In genomic region chr7:116864084-116864483, GRCh38 we compare ENCODE assay signal across 8 cellular contexts. TPM values are rescaled to one million over a fixed set of nuclear protein-coding genes. Genes with fewer than 3 reads are reported as not detected.
DNase-seq lines count a peak whose midpoint lies in the region; ATAC-seq and TF ChIP-seq lines count a peak whose summit lies in the region.

No MANE protein-coding gene starts in this region.

- H4K20me1 ChIP-seq in GM23338 (replicated peaks; ENCODE audit: insufficient read depth): peaks cover 27% of the 10 kb centered on the region
- peaks cover 10% of the 10 kb centered on the region; the same call in 1 of the 2 replicates for H4K20me1 ChIP-seq in SU-DHL-6 (ENCODE audit: low read depth, low read length)

- ATAC-seq in GM23338 (no peak), GM19324 (IDR thresholded peaks at IDR 0.05; ENCODE audit: low FRiP score, unreplicated experiment) (no peak)

- TF ChIP-seq CTCF in GM23338 (conservative IDR thresholded peaks at IDR 0.05; ENCODE audit: low read depth in 2 of 2) (no peak), SU-DHL-6 (IDR thresholded peaks at IDR 0.05; ENCODE audit: insufficient read depth, low read length, poor library complexity, severe bottlenecking) (no peak), fibroblast of the aortic adventitia (IDR thresholded peaks at IDR 0.05; ENCODE audit: insufficient read depth, low read length) (no peak)

- H3K27ac ChIP-seq in GM23338 (ENCODE audit: low read depth): no peak overlapping the region
- H3K27ac ChIP-seq in SU-DHL-6 (ENCODE audit: low read depth, low read length): no peak overlapping the region

- H3K36me3 ChIP-seq in GM23338 (ENCODE audit: insufficient read depth): no peaks in the 10 kb centered on the region
- H3K36me3 ChIP-seq in SU-DHL-6 (ENCODE audit: low read length): no peaks in the 10 kb centered on the region

- H3K9me3 Mint-ChIP-seq in GM23338: no peaks in the 10 kb centered on the region

- no peaks in the 10 kb centered on the region for H3K9me3 ChIP-seq in SU-DHL-6 (ENCODE audit: insufficient read depth, low read length)

- H3K27ac Mint-ChIP-seq in GM23338: no peak overlapping the region

- H3K9me2 ChIP-seq in GM23338 (ENCODE audit: insufficient read depth) (no peaks in the 10 kb centered on the region), SU-DHL-6 (replicated peaks; ENCODE audit: insufficient read depth, low read length) (no peaks in the 10 kb centered on the region)

- H3K36me3 Mint-ChIP-seq in GM23338 (ENCODE audit: low read depth): no peaks in the 10 kb centered on the region

- peak overlapping the region; percentile 91 for H3K4me2 ChIP-seq in GM23338
- H3K4me2 ChIP-seq in SU-DHL-6 (ENCODE audit: low read depth, low read length, poor library complexity, severe bottlenecking): peak overlapping the region; percentile 87

- H3K27me3 ChIP-seq in GM23338 (ENCODE audit: insufficient read depth): no peaks in the 10 kb centered on the region
- H3K27me3 ChIP-seq in SU-DHL-6 (ENCODE audit: low read length): no peaks in the 10 kb centered on the region

- peak overlapping the region; percentile 67 for H3K9ac ChIP-seq in SU-DHL-6 (ENCODE audit: low read length)

- H3K79me2 ChIP-seq in GM23338 (replicated peaks; ENCODE audit: insufficient read depth) (peaks cover 62% of the 10 kb centered on the region), SU-DHL-6 (ENCODE audit: insufficient read depth, low read length) (peaks cover 67% of the 10 kb centered on the region)

- H3K4me1 ChIP-seq in GM23338 (ENCODE audit: insufficient read depth): peaks cover 10% of the 10 kb centered on the region

- no peaks in the 10 kb centered on the region for H3F3A ChIP-seq in GM23338 (replicated peaks; ENCODE audit: low read depth)
- no peaks in the 10 kb centered on the region for H3F3A ChIP-seq in SU-DHL-6 (ENCODE audit: insufficient read depth)

- H3K4me3 ChIP-seq in GM23338: peak overlapping the region; percentile 70
- peak overlapping the region; percentile 89 for H3K4me3 ChIP-seq in SU-DHL-6 (ENCODE audit: insufficient read depth, low read length, poor library complexity, severe bottlenecking)
- peak overlapping the region; percentile 85 for H3K4me3 ChIP-seq in fibroblast of the aortic adventitia (ENCODE audit: low read depth, low read length)
- peak overlapping the region; percentile 92 for H3K4me3 ChIP-seq in skeletal muscle cell (ENCODE audit: low read depth, low read length)

- DNase-seq in GM23338 (ENCODE audit: low spot score): no peak
- no peak for DNase-seq in fibroblast of the aortic adventitia (ENCODE audit: low read depth)
- DNase-seq in skeletal muscle cell (ENCODE audit: low read depth): no peak
- no peak for DNase-seq in NCI-H2081 (lab: John Stamatoyannopoulos, UW)
- DNase-seq in NCI-H526 treated with DMSO at 0.1 percent for 48 hours (lab: John Stamatoyannopoulos, UW): no peak
- DNase-seq in NCI-H226: no peak

- H3K4me1 Mint-ChIP-seq in GM23338: peaks cover 22% of the 10 kb centered on the region

- no peak overlapping the region for H2AFZ ChIP-seq in GM23338
- no peak overlapping the region for H2AFZ ChIP-seq in SU-DHL-6 (ENCODE audit: low read depth, low read length, severe bottlenecking)

- peak overlapping the region; percentile 96 for H3K4me3 Mint-ChIP-seq in GM23338

- H3K27me3 Mint-ChIP-seq in GM23338 (ENCODE audit: insufficient read depth, low read depth, poor library complexity): peaks cover 8% of the 10 kb centered on the region

TF ChIP-seq in GM23338, 12 proteins besides CTCF, POLR2A, EP300 and RAD21 (continues in another document):
- TF ChIP-seq JUNB (IDR thresholded peaks at IDR 0.05; ENCODE audit: unreplicated experiment) (no peak), POLR2AphosphoS5 (IDR thresholded peaks at IDR 0.05; ENCODE audit: low read depth) (no peak), ZNF114 (CRISPR knock-in tag; IDR thresholded peaks at IDR 0.05) (no peak), EZH2phosphoT487 (IDR thresholded peaks at IDR 0.05; ENCODE audit: unreplicated experiment) (no peak), ZNF331 (CRISPR knock-in tag; IDR thresholded peaks at IDR 0.05; ENCODE audit: low read depth) (no peak), EZH2 (IDR thresholded peaks at IDR 0.05; ENCODE audit: low read depth, unreplicated experiment) (no peak), NANOG (IDR thresholded peaks at IDR 0.05; ENCODE audit: borderline replicate concordance) (no peak), STAT1 (IDR thresholded peaks at IDR 0.05; ENCODE audit: unreplicated experiment) (no peak), CREB1 (CRISPR knock-in tag; IDR thresholded peaks at IDR 0.05; ENCODE audit: low read depth) (no peak)
- TF ChIP-seq, protein P1, sequence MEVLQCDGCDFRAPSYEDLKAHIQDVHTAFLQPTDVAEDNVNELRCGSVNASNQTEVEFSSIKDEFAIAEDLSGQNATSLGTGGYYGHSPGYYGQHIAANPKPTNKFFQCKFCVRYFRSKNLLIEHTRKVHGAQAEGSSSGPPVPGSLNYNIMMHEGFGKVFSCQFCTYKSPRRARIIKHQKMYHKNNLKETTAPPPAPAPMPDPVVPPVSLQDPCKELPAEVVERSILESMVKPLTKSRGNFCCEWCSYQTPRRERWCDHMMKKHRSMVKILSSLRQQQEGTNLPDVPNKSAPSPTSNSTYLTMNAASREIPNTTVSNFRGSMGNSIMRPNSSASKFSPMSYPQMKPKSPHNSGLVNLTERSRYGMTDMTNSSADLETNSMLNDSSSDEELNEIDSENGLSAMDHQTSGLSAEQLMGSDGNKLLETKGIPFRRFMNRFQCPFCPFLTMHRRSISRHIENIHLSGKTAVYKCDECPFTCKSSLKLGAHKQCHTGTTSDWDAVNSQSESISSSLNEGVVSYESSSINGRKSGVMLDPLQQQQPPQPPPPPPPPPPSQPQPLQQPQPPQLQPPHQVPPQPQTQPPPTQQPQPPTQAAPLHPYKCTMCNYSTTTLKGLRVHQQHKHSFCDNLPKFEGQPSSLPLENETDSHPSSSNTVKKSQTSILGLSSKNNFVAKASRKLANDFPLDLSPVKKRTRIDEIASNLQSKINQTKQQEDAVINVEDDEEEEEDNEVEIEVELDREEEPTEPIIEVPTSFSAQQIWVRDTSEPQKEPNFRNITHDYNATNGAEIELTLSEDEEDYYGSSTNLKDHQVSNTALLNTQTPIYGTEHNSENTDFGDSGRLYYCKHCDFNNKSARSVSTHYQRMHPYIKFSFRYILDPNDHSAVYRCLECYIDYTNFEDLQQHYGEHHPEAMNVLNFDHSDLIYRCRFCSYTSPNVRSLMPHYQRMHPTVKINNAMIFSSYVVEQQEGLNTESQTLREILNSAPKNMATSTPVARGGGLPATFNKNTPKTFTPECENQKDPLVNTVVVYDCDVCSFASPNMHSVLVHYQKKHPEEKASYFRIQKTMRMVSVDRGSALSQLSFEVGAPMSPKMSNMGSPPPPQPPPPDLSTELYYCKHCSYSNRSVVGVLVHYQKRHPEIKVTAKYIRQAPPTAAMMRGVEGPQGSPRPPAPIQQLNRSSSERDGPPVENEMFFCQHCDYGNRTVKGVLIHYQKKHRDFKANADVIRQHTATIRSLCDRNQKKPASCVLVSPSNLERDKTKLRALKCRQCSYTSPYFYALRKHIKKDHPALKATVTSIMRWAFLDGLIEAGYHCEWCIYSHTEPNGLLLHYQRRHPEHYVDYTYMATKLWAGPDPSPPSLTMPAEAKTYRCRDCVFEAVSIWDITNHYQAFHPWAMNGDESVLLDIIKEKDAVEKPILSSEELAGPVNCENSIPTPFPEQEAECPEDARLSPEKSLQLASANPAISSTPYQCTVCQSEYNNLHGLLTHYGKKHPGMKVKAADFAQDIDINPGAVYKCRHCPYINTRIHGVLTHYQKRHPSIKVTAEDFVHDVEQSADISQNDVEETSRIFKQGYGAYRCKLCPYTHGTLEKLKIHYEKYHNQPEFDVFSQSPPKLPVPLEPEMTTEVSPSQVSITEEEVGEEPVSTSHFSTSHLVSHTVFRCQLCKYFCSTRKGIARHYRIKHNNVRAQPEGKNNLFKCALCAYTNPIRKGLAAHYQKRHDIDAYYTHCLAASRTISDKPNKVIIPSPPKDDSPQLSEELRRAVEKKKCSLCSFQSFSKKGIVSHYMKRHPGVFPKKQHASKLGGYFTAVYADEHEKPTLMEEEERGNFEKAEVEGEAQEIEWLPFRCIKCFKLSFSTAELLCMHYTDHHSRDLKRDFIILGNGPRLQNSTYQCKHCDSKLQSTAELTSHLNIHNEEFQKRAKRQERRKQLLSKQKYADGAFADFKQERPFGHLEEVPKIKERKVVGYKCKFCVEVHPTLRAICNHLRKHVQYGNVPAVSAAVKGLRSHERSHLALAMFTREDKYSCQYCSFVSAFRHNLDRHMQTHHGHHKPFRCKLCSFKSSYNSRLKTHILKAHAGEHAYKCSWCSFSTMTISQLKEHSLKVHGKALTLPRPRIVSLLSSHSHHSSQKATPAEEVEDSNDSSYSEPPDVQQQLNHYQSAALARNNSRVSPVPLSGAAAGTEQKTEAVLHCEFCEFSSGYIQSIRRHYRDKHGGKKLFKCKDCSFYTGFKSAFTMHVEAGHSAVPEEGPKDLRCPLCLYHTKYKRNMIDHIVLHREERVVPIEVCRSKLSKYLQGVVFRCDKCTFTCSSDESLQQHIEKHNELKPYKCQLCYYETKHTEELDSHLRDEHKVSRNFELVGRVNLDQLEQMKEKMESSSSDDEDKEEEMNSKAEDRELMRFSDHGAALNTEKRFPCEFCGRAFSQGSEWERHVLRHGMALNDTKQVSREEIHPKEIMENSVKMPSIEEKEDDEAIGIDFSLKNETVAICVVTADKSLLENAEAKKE (CRISPR knock-in tag; IDR thresholded peaks at IDR 0.05): no peak
- TF ChIP-seq, protein P2, sequence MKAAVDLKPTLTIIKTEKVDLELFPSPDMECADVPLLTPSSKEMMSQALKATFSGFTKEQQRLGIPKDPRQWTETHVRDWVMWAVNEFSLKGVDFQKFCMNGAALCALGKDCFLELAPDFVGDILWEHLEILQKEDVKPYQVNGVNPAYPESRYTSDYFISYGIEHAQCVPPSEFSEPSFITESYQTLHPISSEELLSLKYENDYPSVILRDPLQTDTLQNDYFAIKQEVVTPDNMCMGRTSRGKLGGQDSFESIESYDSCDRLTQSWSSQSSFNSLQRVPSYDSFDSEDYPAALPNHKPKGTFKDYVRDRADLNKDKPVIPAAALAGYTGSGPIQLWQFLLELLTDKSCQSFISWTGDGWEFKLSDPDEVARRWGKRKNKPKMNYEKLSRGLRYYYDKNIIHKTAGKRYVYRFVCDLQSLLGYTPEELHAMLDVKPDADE (IDR thresholded peaks at IDR 0.05): no peak

RNA-seq across cellular contexts. Expression of gene CAPZA2, which starts 1.7 kb away (rescaled TPM):
- 106 and 141 TPM in 2 replicates for total RNA-seq in GM23338 (2014; rRNA removed; shearing (Covaris generic))
- 49.1 and 49.9 TPM in 2 replicates for polyA plus RNA-seq in GM23338 (2016; fragmentation: Nextera tagmentation; extraction: Ambion mirVana)
- 174 and 246 TPM in 2 replicates for total RNA-seq in fibroblast of the aortic adventitia (ENCODE audit: low replicate concordance)
